Comparison of ENCODE assay signal across 26 cellular contexts in the genomic region with DNA sequence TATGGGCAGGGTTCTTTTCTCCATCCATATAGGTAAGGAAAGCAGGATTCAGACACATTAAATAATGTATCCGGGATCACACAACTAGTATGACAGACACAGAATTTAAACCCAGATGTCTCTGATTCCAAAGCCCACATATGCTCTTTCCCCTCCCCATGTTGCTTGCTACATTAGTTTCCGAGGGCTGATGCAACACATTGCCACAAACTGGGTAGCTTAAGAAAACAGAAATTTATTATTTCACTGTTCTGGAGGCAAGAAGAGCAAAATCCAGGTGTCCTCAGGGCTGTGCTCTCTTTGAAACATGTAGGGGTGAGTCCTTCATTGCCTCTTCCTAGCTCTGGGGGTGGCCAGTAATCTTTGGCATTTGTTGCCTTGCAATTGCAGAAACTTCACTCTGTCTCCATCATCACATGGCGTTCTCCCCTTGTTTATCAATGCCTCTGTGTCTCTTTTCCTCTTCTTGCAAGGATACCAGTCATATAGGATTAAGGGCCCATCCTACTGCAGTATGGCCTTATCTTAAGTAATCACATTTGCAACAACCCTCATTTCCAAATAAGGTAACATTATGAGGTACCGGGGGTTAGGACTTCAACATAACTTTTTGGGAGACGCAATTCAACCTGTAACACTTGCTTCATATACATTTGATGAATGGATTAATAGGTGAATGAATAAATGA.
"Had no signal": no experiment of that assay in that cellular context is flagged by ENCODE, and none has a peak within 500 bp of the region (broad histone marks: within the 10 kb centered on the region; RNA-seq: fewer than 3 reads in every experiment).

No MANE protein-coding gene starts in this region.

- H3K4me3 Mint-ChIP-seq: activated naive CD8-positive, alpha-beta T cell; activated T-cell treated with anti-CD3 and anti-CD28 coated beads, Interleukin-2, amount 50 U/mL, for 24 hours; central memory CD8-positive, alpha-beta T cell; endodermal cell; naive thymus-derived CD4-positive, alpha-beta T cell; neural crest cell had no signal

- FAIRE-seq: astrocyte, kidney, TTC549 had no signal

- ATAC-seq: heart right ventricle; lower lobe of right lung; naive thymus-derived CD4-positive, alpha-beta T cell; stimulated activated naive CD8-positive, alpha-beta T cell treated with anti-CD3 and anti-CD28 coated beads, Interleukin-15, Interleukin-2, amounts not matched to agents 100 U/mL and 50 U/mL, for 24 hours; upper lobe of right lung had no signal

- H3K9me3 Mint-ChIP-seq: activated T-cell treated with anti-CD3 and anti-CD28 coated beads, Interleukin-2, amount 50 U/mL, for 24 hours; activated T-helper 2 cell treated with anti-CD3 and anti-CD28 coated beads, Interferon-gamma antibody, Interleukin-2, Interleukin-4, amounts not matched to agents 10 μg/mL and 5 μg/mL and 100 μg/mL, durations not matched to agents 14 hours and 24 hours and 36 hours; central memory CD8-positive, alpha-beta T cell; endodermal cell; neural crest cell had no signal

- H3K36me3 Mint-ChIP-seq: activated naive CD8-positive, alpha-beta T cell; naive thymus-derived CD4-positive, alpha-beta T cell had no signal

- DNase-seq: activated CD4-positive, alpha-beta T cell treated with anti-CD3 and anti-CD28 coated beads for 1 hour; activated CD4-positive, alpha-beta T cell treated with anti-CD3 and anti-CD28 coated beads, Interleukin-2, amount 50 U/mL, for 4 hours; activated CD8-positive, alpha-beta memory T cell treated with anti-CD3 and anti-CD28 coated beads for 24 hours; activated CD8-positive, alpha-beta memory T cell treated with anti-CD3 and anti-CD28 coated beads, Interleukin-2, amount 50 U/mL, for 4 hours; activated naive CD4-positive, alpha-beta T cell; activated T-cell treated with anti-CD3 and anti-CD28 coated beads, Interleukin-2, amount 50 U/mL, for 24 hours; colonic mucosa; endodermal cell; foreskin fibroblast; heart right ventricle; kidney; lower lobe of right lung; naive thymus-derived CD4-positive, alpha-beta T cell; stimulated activated CD4-positive, alpha-beta T cell treated with anti-CD3 and anti-CD28 coated beads, Interleukin-12 subunit alpha, Interleukin-12 subunit beta, amount 100 ng/mL, for 4 hours; stimulated activated CD4-positive, alpha-beta T cell treated with anti-CD3 and anti-CD28 coated beads, Interleukin-4, amount 100 ng/mL, for 4 hours; stimulated activated naive CD8-positive, alpha-beta T cell treated with anti-CD3 and anti-CD28 coated beads, Interleukin-15, Interleukin-2, amounts not matched to agents 100 U/mL and 50 U/mL, for 24 hours; substantia nigra; T-helper 1 cell; thyroid gland; upper lobe of right lung had no signal

- H3K27ac Mint-ChIP-seq: activated naive CD8-positive, alpha-beta T cell; activated T-cell treated with anti-CD3 and anti-CD28 coated beads, Interleukin-2, amount 50 U/mL, for 24 hours; activated T-helper 2 cell treated with anti-CD3 and anti-CD28 coated beads, Interferon-gamma antibody, Interleukin-2, Interleukin-4, amounts not matched to agents 10 μg/mL and 5 μg/mL and 100 μg/mL, durations not matched to agents 14 hours and 24 hours and 36 hours; endodermal cell; naive thymus-derived CD4-positive, alpha-beta T cell had no signal

- H3K4me1 Mint-ChIP-seq: central memory CD8-positive, alpha-beta T cell; naive thymus-derived CD4-positive, alpha-beta T cell; neural crest cell had no signal

- H3K27me3 Mint-ChIP-seq: activated naive CD8-positive, alpha-beta T cell; activated T-cell treated with anti-CD3 and anti-CD28 coated beads, Interleukin-2, amount 50 U/mL, for 24 hours; central memory CD8-positive, alpha-beta T cell had no signal
